Comparison of ENCODE assay signal across 9 cellular contexts in the genomic region with DNA sequence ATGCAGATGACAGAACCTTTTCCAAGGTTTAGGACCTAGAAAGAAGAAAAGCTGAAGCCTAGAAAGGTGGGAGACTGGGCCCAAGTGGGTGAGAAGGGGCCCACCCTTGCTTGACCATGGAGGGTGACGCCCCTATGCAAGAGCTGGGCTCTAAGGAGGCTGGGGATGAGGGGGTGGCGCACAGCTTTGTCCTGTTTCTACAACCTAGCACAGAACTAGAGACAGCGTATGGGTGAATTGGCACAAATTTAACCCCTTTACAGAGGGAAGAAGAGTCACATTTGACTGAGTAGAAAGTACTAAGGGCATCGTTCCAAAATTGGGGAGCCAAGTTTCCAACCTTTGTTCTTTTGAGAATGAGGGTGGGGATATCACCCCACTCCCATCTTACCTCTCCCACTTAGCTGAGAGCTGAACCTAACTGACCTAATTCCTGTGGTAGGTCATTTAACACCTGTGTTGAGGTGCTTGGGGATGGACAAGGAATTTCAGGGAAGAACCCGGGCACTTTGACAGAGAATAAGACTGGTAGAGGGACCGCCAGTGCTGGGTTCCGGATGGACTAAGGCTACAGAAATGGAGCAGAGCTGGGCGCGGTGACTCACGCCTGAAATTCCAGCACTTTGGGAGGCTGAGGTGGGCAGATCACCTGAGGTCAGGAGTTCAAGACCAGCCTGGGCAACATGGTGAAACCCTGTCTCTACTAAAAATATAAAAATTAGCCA. TPM values are rescaled to one million over a fixed set of nuclear protein-coding genes. Genes with fewer than 3 reads are reported as not detected.
A peak's percentile ranks its signal among the peaks of the same experiment; 100 is the strongest.
DNase-seq lines count a peak whose midpoint lies in the region; ATAC-seq, FAIRE-seq and TF ChIP-seq lines count a peak whose summit lies in the region.
"Had no signal": no experiment of that assay in that cellular context is flagged by ENCODE, and none has a peak within 500 bp of the region (broad histone marks: within the 10 kb centered on the region; RNA-seq: fewer than 3 reads in every experiment).

No MANE protein-coding gene starts in this region.

- intact Hi-C loops in HepG2 (cut with micrococcal nuclease; ENCODE audit: unreplicated experiment) = no loop called here

- H3K4me2 ChIP-seq in HepG2 (ENCODE audit: low read depth, low read length) = no peak overlapping the region

- no TSS peak for BruUV-seq in HepG2 (replicated peaks; lab: Mats Ljungman, UMichigan)

- WGBS in HepG2 (ENCODE audit: low lambda C conversion rate) = 88% methylated on average over 10 of the region's 10 CpGs

- H2AFZ ChIP-seq in HepG2 (ENCODE audit: low read length) = no peak overlapping the region

- peak overlapping the region; percentile 74 for H3K27ac Mint-ChIP-seq in T-helper 1 cell treated with Interleukin-12 subunit alpha and Interleukin-12 subunit beta and Interleukin-4 antibody, amounts not matched to agents 30 μg/mL and 1 μg/mL, for 36 hours
- peak overlapping the region; percentile 97 for H3K27ac Mint-ChIP-seq in activated T-helper 17 cell treated with anti-CD3 and anti-CD28 coated beads, Interleukin-2, amount 50 U/mL, for 72 hours
- no peak overlapping the region for H3K27ac Mint-ChIP-seq in glutamatergic neuron (ENCODE audit: unreplicated experiment)

- no peak overlapping the region for H3K4me3 ChIP-seq in HepG2 (replicated peaks in 1 of 3; ENCODE audit: insufficient read depth in 1 of 3, low read depth in 2 of 3, low read length in 3 of 3)
- peak overlapping the region in 1 of 5 donors; percentile 17 for H3K4me3 ChIP-seq in subcutaneous abdominal adipose tissue (ENCODE audit: low read depth in 1 of 5, low read length in 5 of 5)
- H3K4me3 ChIP-seq: cardiac muscle cell had no signal

- POLR2A ChIA-PET in HepG2 (lab: Yijun Ruan, JAX) = interaction anchor here (0.6 to 11.4 kb wide), 16 partner anchors 10 to 353 kb away, joined by 3 to 473 read pairs (median 5); a partner anchor contains a TSS

- H3K9me3 Mint-ChIP-seq in T-helper 1 cell treated with Interleukin-12 subunit alpha and Interleukin-12 subunit beta and Interleukin-4 antibody, amounts not matched to agents 30 μg/mL and 1 μg/mL, for 36 hours = no peaks in the 10 kb centered on the region
- no peaks in the 10 kb centered on the region for H3K9me3 Mint-ChIP-seq in activated T-helper 17 cell treated with anti-CD3 and anti-CD28 coated beads, Interleukin-2, amount 50 U/mL, for 72 hours
- no peaks in the 10 kb centered on the region for H3K9me3 Mint-ChIP-seq in glutamatergic neuron (ENCODE audit: unreplicated experiment)

- H3K27me3 Mint-ChIP-seq in T-helper 1 cell treated with Interleukin-12 subunit alpha and Interleukin-12 subunit beta and Interleukin-4 antibody, amounts not matched to agents 30 μg/mL and 1 μg/mL, for 36 hours (ENCODE audit: low read depth) = no peaks in the 10 kb centered on the region
- H3K27me3 Mint-ChIP-seq in activated T-helper 17 cell treated with anti-CD3 and anti-CD28 coated beads, Interleukin-2, amount 50 U/mL, for 72 hours = no peaks in the 10 kb centered on the region
- H3K27me3 Mint-ChIP-seq in glutamatergic neuron (ENCODE audit: unreplicated experiment) = peaks cover 2% of the 10 kb centered on the region

- no peak for ATAC-seq in activated T-helper 17 cell treated with anti-CD3 and anti-CD28 coated beads, Interleukin-2, amount 50 U/mL, for 72 hours (replicated peaks)
- peak; percentile 4 for ATAC-seq in HepG2
- no peak for ATAC-seq in HG02623 (IDR thresholded peaks at IDR 0.05; ENCODE audit: unreplicated experiment)

- peaks cover 23% of the 10 kb centered on the region for H3K79me2 ChIP-seq in HepG2 (ENCODE audit: insufficient read depth, low read length)

- TF ChIP-seq RAD21 in HepG2 (CRISPR knock-in tag; IDR thresholded peaks at IDR 0.05) = no peak

- CTCF ChIA-PET in HepG2 (lab: Yijun Ruan, JAX; ENCODE audit: low intra/inter-chr PET ratio, low total read pairs) = no interaction called here

- no peak for TF ChIP-seq CTCF in HepG2 (CRISPR knock-in tag; IDR thresholded peaks at IDR 0.05)
- no peak for TF ChIP-seq CTCF in glutamatergic neuron (IDR thresholded peaks at IDR 0.05; ENCODE audit: partially characterized antibody, unreplicated experiment)

- H3K4me3 Mint-ChIP-seq in T-helper 1 cell treated with Interleukin-12 subunit alpha and Interleukin-12 subunit beta and Interleukin-4 antibody, amounts not matched to agents 30 μg/mL and 1 μg/mL, for 36 hours = peak overlapping the region; percentile 4
- H3K4me3 Mint-ChIP-seq in activated T-helper 17 cell treated with anti-CD3 and anti-CD28 coated beads, Interleukin-2, amount 50 U/mL, for 72 hours = peak overlapping the region; percentile 97
- no peak overlapping the region for H3K4me3 Mint-ChIP-seq in glutamatergic neuron (ENCODE audit: unreplicated experiment)

- H3K36me3 Mint-ChIP-seq in T-helper 1 cell treated with Interleukin-12 subunit alpha and Interleukin-12 subunit beta and Interleukin-4 antibody, amounts not matched to agents 30 μg/mL and 1 μg/mL, for 36 hours (ENCODE audit: low read depth) = peaks cover 46% of the 10 kb centered on the region
- peaks cover 53% of the 10 kb centered on the region for H3K36me3 Mint-ChIP-seq in activated T-helper 17 cell treated with anti-CD3 and anti-CD28 coated beads, Interleukin-2, amount 50 U/mL, for 72 hours (ENCODE audit: low read depth)
- H3K36me3 Mint-ChIP-seq in glutamatergic neuron (ENCODE audit: unreplicated experiment) = peaks cover 5% of the 10 kb centered on the region

- H3K9ac ChIP-seq in HepG2 (ENCODE audit: insufficient read depth, low read depth, low read length) = no peak overlapping the region
- H3K9ac ChIP-seq in subcutaneous abdominal adipose tissue (ENCODE audit: low read length in 5 of 5) = peak overlapping the region in 1 of 5 donors; percentile 46

- FAIRE-seq in HepG2 (lab: Jason Lieb, UNC) = no peak

- TF ChIP-seq EP300 in HepG2 (IDR thresholded peaks at IDR 0.05; ENCODE audit: low read depth in 2 of 2, low read length in 2 of 2) = no peak
- no peak for TF ChIP-seq EP300 in HepG2 (CRISPR knock-in tag; IDR thresholded peaks at IDR 0.05; ENCODE audit: borderline replicate concordance)

- no peaks in the 10 kb centered on the region for H3K9me3 ChIP-seq in HepG2 (ENCODE audit: low read length)
- no peaks in the 10 kb centered on the region for H3K9me3 ChIP-seq in subcutaneous abdominal adipose tissue (ENCODE audit: control insufficient read depth in 5 of 5, low read length in 5 of 5)

- H4K20me1 ChIP-seq in HepG2 (ENCODE audit: insufficient read depth, low read length) = peaks cover 27% of the 10 kb centered on the region

- H3K4me1 Mint-ChIP-seq in T-helper 1 cell treated with Interleukin-12 subunit alpha and Interleukin-12 subunit beta and Interleukin-4 antibody, amounts not matched to agents 30 μg/mL and 1 μg/mL, for 36 hours (ENCODE audit: low read depth) = peaks cover 28% of the 10 kb centered on the region
- peaks cover 22% of the 10 kb centered on the region for H3K4me1 Mint-ChIP-seq in activated T-helper 17 cell treated with anti-CD3 and anti-CD28 coated beads, Interleukin-2, amount 50 U/mL, for 72 hours
- H3K4me1 Mint-ChIP-seq in glutamatergic neuron (ENCODE audit: low read depth, unreplicated experiment) = peaks cover 3% of the 10 kb centered on the region

- peak in 1 of 2 experiments; percentile 60; a peak in 2 of 4 replicates for TF ChIP-seq POLR2A in HepG2 (IDR thresholded peaks at IDR 0.05; ENCODE audit: insufficient read depth in 1 of 2, low read depth in 2 of 2, low read length in 2 of 2)

- in situ Hi-C loops in HepG2 (cut with HindIII; ENCODE audit: extremely low pct_ligation_motif_present, low pct_unique_long_range_greater_than_20kb) = no loop called here

- H3K4me1 ChIP-seq in HepG2 (ENCODE audit: insufficient read depth, low read length) (peaks cover 78% of the 10 kb centered on the region), subcutaneous abdominal adipose tissue (ENCODE audit: control insufficient read depth in 5 of 5, insufficient read depth in 5 of 5, low read length in 5 of 5) (peaks cover 13 to 55% (median 54%) of the 10 kb centered on the region in 5 donors)

- DNase-seq in T-helper 1 cell = no peak
- DNase-seq in HepG2 (ENCODE audit: low spot score) = no peak
- DNase-seq in NCI-H1436 (lab: John Stamatoyannopoulos, UW) = no peak
- no peak for DNase-seq in glutamatergic neuron

- H3K36me3 ChIP-seq in HepG2 (replicated peaks in 1 of 2; ENCODE audit: control insufficient read depth in 1 of 2, insufficient read depth in 2 of 2, low read length in 2 of 2) (peaks cover 20 to 31% of the 10 kb centered on the region in 2 experiments), subcutaneous abdominal adipose tissue (ENCODE audit: control insufficient read depth in 5 of 5, insufficient read depth in 5 of 5, low read length in 5 of 5) (peaks cover 11 to 39% (median 35%) of the 10 kb centered on the region in 5 donors)

- H3K27me3 ChIP-seq in HepG2 (ENCODE audit: control insufficient read depth in 1 of 2, insufficient read depth in 2 of 2, low read length in 2 of 2) (no peaks in the 10 kb centered on the region; a peak in 1 of 5 replicates), subcutaneous abdominal adipose tissue (ENCODE audit: control insufficient read depth in 5 of 5, insufficient read depth in 4 of 5, low read length in 5 of 5) (no peaks in the 10 kb centered on the region)
- H3K27me3 ChIP-seq: cardiac muscle cell had no signal

- H3K27ac ChIP-seq in HepG2 (ENCODE audit: extremely low read length, insufficient read depth, low read length) (no peak overlapping the region), subcutaneous abdominal adipose tissue (ENCODE audit: low read depth, low read length) (peak overlapping the region; percentile 69)

RNA-seq across cellular contexts. Expression of a gene that starts 5.3 kb away (rescaled TPM):
- 100 to 1,000 TPM; 299 to 554 TPM for total RNA-seq in activated T-helper 17 cell treated with anti-CD3 and anti-CD28 coated beads, Interleukin-2, amount 50 U/mL, for 72 hours
- total RNA-seq in HepG2 (2016; rRNA removed; fragmentation: Illumina TruSeq; extraction: Trizol) = 232 and 319 TPM in 2 replicates
- 103 and 116 TPM in 2 replicates for total RNA-seq in HepG2 (2016; cell fraction: cytosol; rRNA removed; fragmentation: Illumina TruSeq; extraction: Trizol; ENCODE audit: low read depth)
- total RNA-seq in HepG2 (2016; cell fraction: insoluble cytoplasmic fraction; rRNA removed; fragmentation: Illumina TruSeq; extraction: Trizol) = 208 and 321 TPM in 2 replicates
- 196 and 209 TPM in 2 replicates for total RNA-seq in HepG2 (2016; cell fraction: membrane; rRNA removed; fragmentation: Illumina TruSeq; extraction: Trizol)
- 367 and 382 TPM in 2 replicates for total RNA-seq in HepG2 (2016; cell fraction: nucleus; rRNA removed; fragmentation: Illumina TruSeq; extraction: Trizol)
- 173 and 197 TPM in 2 replicates for polyA plus RNA-seq in HepG2 (2011; rRNA removed)
- 81.6 and 128 TPM in 2 replicates for polyA plus RNA-seq in HepG2 (2011; cell fraction: cytosol; rRNA removed)
- 363 and 589 TPM in 2 replicates for polyA plus RNA-seq in HepG2 (2011; cell fraction: nucleus; rRNA removed)
- polyA plus RNA-seq in HepG2 (2012) = 58.7 and 87.8 TPM in 2 replicates
- polyA plus RNA-seq in HepG2 (2016; cell fraction: cytosol; fragmentation: Illumina TruSeq; extraction: Trizol; ENCODE audit: low read depth) = 21.2 and 21.7 TPM in 2 replicates
- polyA plus RNA-seq in HepG2 (2016; cell fraction: insoluble cytoplasmic fraction; fragmentation: Illumina TruSeq; extraction: Trizol; ENCODE audit: low read depth) = 160 and 187 TPM in 2 replicates
- polyA plus RNA-seq in HepG2 (2016; cell fraction: membrane; fragmentation: Illumina TruSeq; extraction: Trizol; ENCODE audit: low read depth) = 41.5 and 42.6 TPM in 2 replicates
- polyA plus RNA-seq in HepG2 (2016; cell fraction: nucleus; fragmentation: Illumina TruSeq; extraction: Trizol; ENCODE audit: insufficient read depth, low read depth) = 546 and 548 TPM in 2 replicates
- 421 and 666 TPM in 2 replicates for polyA minus RNA-seq in HepG2 (2011; rRNA and poly(A)+ RNA removed; ENCODE audit: low replicate concordance)
- polyA minus RNA-seq in HepG2 (2011; cell fraction: cytosol; rRNA and poly(A)+ RNA removed) = 80.5 and 103 TPM in 2 replicates
- polyA minus RNA-seq in HepG2 (2011; cell fraction: nucleus; rRNA and poly(A)+ RNA removed) = 421 and 559 TPM in 2 replicates
- total RNA-seq in glutamatergic neuron (ENCODE audit: unreplicated experiment) = 20.1 TPM
